In genomic region chr15:67049351-67050044, GRCh38 we compare ENCODE assay signal across 1 cellular context.
TF ChIP-seq lines count a peak whose summit lies in the region.

No MANE protein-coding gene starts in this region.

TF ChIP-seq in HepG2, 621 proteins besides CTCF, POLR2A, EP300 and RAD21 (continued from another document and continues in another):
- 0 out of 2 replicates have a peak, but pooled peaks have one; percentile 11 for TF ChIP-seq THAP7 (CRISPR knock-in tag; IDR thresholded peaks at IDR 0.05)
- no peak for TF ChIP-seq ZNF781 (CRISPR knock-in tag; IDR thresholded peaks at IDR 0.05; ENCODE audit: borderline replicate concordance, not compliant biosample characterization)
- TF ChIP-seq ZNF780A (CRISPR knock-in tag; IDR thresholded peaks at IDR 0.05): no peak
- TF ChIP-seq ZSCAN20 (CRISPR knock-in tag; IDR thresholded peaks at IDR 0.05; ENCODE audit: borderline replicate concordance): no peak
- TF ChIP-seq ZNF777 (CRISPR knock-in tag; IDR thresholded peaks at IDR 0.05): no peak
- TF ChIP-seq ETS1 (CRISPR knock-in tag; IDR thresholded peaks at IDR 0.05): no peak
- TF ChIP-seq ARID4A (CRISPR knock-in tag; IDR thresholded peaks at IDR 0.05; ENCODE audit: borderline replicate concordance): no peak
- TF ChIP-seq MAFK (conservative IDR thresholded peaks at IDR 0.05 in 1 of 2, IDR thresholded peaks at IDR 0.05 in 1 of 2; ENCODE audit: low read length in 2 of 2): peak; percentile 25 to 38; a peak in 2 of 4 replicates
- no peak for TF ChIP-seq ISX (CRISPR knock-in tag; conservative IDR thresholded peaks at IDR 0.05)
- no peak for TF ChIP-seq ZNF720 (CRISPR knock-in tag; IDR thresholded peaks at IDR 0.05)
- TF ChIP-seq POGZ (CRISPR knock-in tag; IDR thresholded peaks at IDR 0.05): no peak
- no peak for TF ChIP-seq MAZ (IDR thresholded peaks at IDR 0.05; ENCODE audit: borderline replicate concordance, low read depth, low read length)
- 0 out of 2 replicates have a peak, but pooled peaks have one; percentile 8 for TF ChIP-seq MAZ (CRISPR knock-in tag; IDR thresholded peaks at IDR 0.05; ENCODE audit: low read depth)
- TF ChIP-seq CSRNP2 (CRISPR knock-in tag; conservative IDR thresholded peaks at IDR 0.05; ENCODE audit: low read depth): no peak
- TF ChIP-seq IKZF1 (IDR thresholded peaks at IDR 0.05): no peak
- TF ChIP-seq SP5 (CRISPR knock-in tag; IDR thresholded peaks at IDR 0.05; ENCODE audit: borderline replicate concordance, low read depth): 0 out of 2 replicates have a peak, but pooled peaks have one; percentile 12
- no peak for TF ChIP-seq ZNF138 (CRISPR knock-in tag; IDR thresholded peaks at IDR 0.05; ENCODE audit: low read depth)
- no peak for TF ChIP-seq ZNF44 (CRISPR knock-in tag; IDR thresholded peaks at IDR 0.05)
- no peak for TF ChIP-seq BRCA1 (CRISPR knock-in tag; IDR thresholded peaks at IDR 0.05)
- TF ChIP-seq RNF2 (conservative IDR thresholded peaks at IDR 0.05; ENCODE audit: low read depth): no peak
- TF ChIP-seq MAFF (IDR thresholded peaks at IDR 0.05; ENCODE audit: low read depth, low read length): 0 out of 2 replicates have a peak, but pooled peaks have one; percentile 39
- no peak for TF ChIP-seq ZNF556 (CRISPR knock-in tag; IDR thresholded peaks at IDR 0.05; ENCODE audit: borderline replicate concordance)
- TF ChIP-seq MZF1 (CRISPR knock-in tag; IDR thresholded peaks at IDR 0.05; ENCODE audit: borderline replicate concordance): no peak
- TF ChIP-seq BCL6 (CRISPR knock-in tag; IDR thresholded peaks at IDR 0.05): no peak
- no peak for TF ChIP-seq CEBPB (IDR thresholded peaks at IDR 0.05; ENCODE audit: borderline replicate concordance, low read depth, low read length)
- no peak for TF ChIP-seq FOXA1 (IDR thresholded peaks at IDR 0.05)
- peak; percentile 3; the same call in 1 of the 2 replicates for TF ChIP-seq FOXA1 (CRISPR knock-in tag; IDR thresholded peaks at IDR 0.05)
- TF ChIP-seq THAP11 (CRISPR knock-in tag; IDR thresholded peaks at IDR 0.05): no peak
- TF ChIP-seq ZNF597 (CRISPR knock-in tag; IDR thresholded peaks at IDR 0.05): no peak
- no peak for TF ChIP-seq KLF11 (CRISPR knock-in tag; IDR thresholded peaks at IDR 0.05)
- no peak for TF ChIP-seq ZMAT5 (CRISPR knock-in tag; IDR thresholded peaks at IDR 0.05; ENCODE audit: borderline replicate concordance, low read depth)
- TF ChIP-seq ZNF10 (CRISPR knock-in tag; IDR thresholded peaks at IDR 0.05; ENCODE audit: borderline replicate concordance, low read depth): no peak
- TF ChIP-seq TFDP1 (CRISPR knock-in tag; IDR thresholded peaks at IDR 0.05; ENCODE audit: borderline replicate concordance): no peak
- peak; percentile 45; the same call in 1 of the 2 replicates for TF ChIP-seq TARDBP (CRISPR knock-in tag; IDR thresholded peaks at IDR 0.05)
- TF ChIP-seq ZNF563 (CRISPR knock-in tag; IDR thresholded peaks at IDR 0.05): no peak
- TF ChIP-seq FOXK1 (CRISPR knock-in tag; IDR thresholded peaks at IDR 0.05; ENCODE audit: borderline replicate concordance, low read depth): no peak
- no peak for TF ChIP-seq SIN3B (IDR thresholded peaks at IDR 0.05; ENCODE audit: low read length)
- TF ChIP-seq SOX5 (CRISPR knock-in tag; IDR thresholded peaks at IDR 0.05; ENCODE audit: borderline replicate concordance): no peak
- no peak for TF ChIP-seq ZNF773 (CRISPR knock-in tag; IDR thresholded peaks at IDR 0.05; ENCODE audit: borderline replicate concordance)
- no peak for TF ChIP-seq CBX5 (CRISPR knock-in tag; IDR thresholded peaks at IDR 0.05; ENCODE audit: borderline replicate concordance)
- TF ChIP-seq ZNF800 (CRISPR knock-in tag; IDR thresholded peaks at IDR 0.05): no peak
- no peak for TF ChIP-seq RBAK (CRISPR knock-in tag; IDR thresholded peaks at IDR 0.05)
- TF ChIP-seq ARHGAP35 (CRISPR knock-in tag; IDR thresholded peaks at IDR 0.05; ENCODE audit: borderline replicate concordance): no peak
- peak; percentile 99 for TF ChIP-seq ZBTB26 (CRISPR knock-in tag; IDR thresholded peaks at IDR 0.05; ENCODE audit: borderline replicate concordance)
- no peak for TF ChIP-seq NFKBIZ (CRISPR knock-in tag; IDR thresholded peaks at IDR 0.05)
- no peak for TF ChIP-seq ZBTB21 (CRISPR knock-in tag; IDR thresholded peaks at IDR 0.05)
- no peak for TF ChIP-seq ATF2 (CRISPR knock-in tag; IDR thresholded peaks at IDR 0.05)
- no peak for TF ChIP-seq GZF1 (CRISPR knock-in tag; IDR thresholded peaks at IDR 0.05)
- TF ChIP-seq ELF3 (CRISPR knock-in tag; IDR thresholded peaks at IDR 0.05): no peak
- peak; percentile 83 for TF ChIP-seq FOSL2 (CRISPR knock-in tag; IDR thresholded peaks at IDR 0.05)
- no peak for TF ChIP-seq NR2F1 (CRISPR knock-in tag; IDR thresholded peaks at IDR 0.05)
- no peak for TF ChIP-seq XBP1 (CRISPR knock-in tag; IDR thresholded peaks at IDR 0.05)
- TF ChIP-seq NFIC (IDR thresholded peaks at IDR 0.05; ENCODE audit: low read length): peak; percentile 40
- no peak for TF ChIP-seq IRX3 (CRISPR knock-in tag; IDR thresholded peaks at IDR 0.05; ENCODE audit: borderline replicate concordance, low read depth)
- no peak for TF ChIP-seq SALL1 (CRISPR knock-in tag; IDR thresholded peaks at IDR 0.05)
- no peak for TF ChIP-seq MLX (CRISPR knock-in tag; IDR thresholded peaks at IDR 0.05)
- no peak for TF ChIP-seq ZNF576 (CRISPR knock-in tag; IDR thresholded peaks at IDR 0.05)
- no peak for TF ChIP-seq ONECUT2 (CRISPR knock-in tag; IDR thresholded peaks at IDR 0.05)
